20 cellular contexts compared by ENCODE assay signal in the genomic region with DNA sequence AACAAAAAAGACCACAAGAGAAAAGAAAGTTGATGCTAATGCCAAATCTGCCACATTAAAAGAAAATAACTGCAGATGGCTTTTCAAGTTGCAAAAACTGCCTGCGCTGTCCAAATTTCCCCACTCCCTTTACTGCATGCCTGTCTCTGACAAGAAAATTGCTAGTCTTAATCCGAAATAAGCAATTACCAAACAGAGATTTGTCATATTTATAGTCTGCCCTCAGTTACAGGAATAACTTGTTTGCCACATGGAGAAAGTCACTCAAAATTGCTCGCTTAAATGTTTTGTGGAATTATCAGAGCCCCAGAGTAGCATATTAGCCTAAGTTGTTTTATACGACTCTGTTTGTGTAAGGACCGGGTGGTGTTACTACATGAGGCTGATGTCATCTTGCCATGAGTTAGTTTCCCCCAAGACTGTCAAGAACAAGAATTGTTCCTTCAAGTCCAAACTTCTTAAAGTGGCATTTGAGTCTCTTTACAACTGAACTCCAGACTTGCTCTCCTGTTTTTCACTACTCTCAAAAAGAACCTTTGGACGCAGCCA.
DNase-seq lines count a peak whose midpoint lies in the region; ATAC-seq, FAIRE-seq and TF ChIP-seq lines count a peak whose summit lies in the region.
"Had no signal": no experiment of that assay in that cellular context is flagged by ENCODE, and none has a peak within 500 bp of the region (broad histone marks: within the 10 kb centered on the region; RNA-seq: fewer than 3 reads in every experiment).

No MANE protein-coding gene starts in this region.

- H2BK12ac ChIP-seq in H1 (ENCODE audit: low read depth, low read length), result no peak overlapping the region

- H3K4me2 ChIP-seq in H1 (ENCODE audit: insufficient read depth in 1 of 2, low read depth in 2 of 2, low read length in 2 of 2) (peak overlapping the region in 1 of 2 experiments; percentile 17; a peak in 1 of 4 replicates), smooth muscle cell (peak overlapping the region; percentile 48)
- H3K4me2 ChIP-seq: A549 had no signal

- 89% methylated on average over 6 of the region's 6 CpGs; no CpG with 5 or more reads in 1 of the 2 experiments for WGBS in H1 (ENCODE audit: extremely low coverage in 1 of 2, insufficient coverage in 1 of 2, insufficient read length in 1 of 2, insufficient replicate concordance in 2 of 2, low coverage in 1 of 2, low lambda C conversion rate in 2 of 2, missing lambda C conversion rate in 1 of 2), 2 experiments
- 26% methylated on average over 6 of the region's 6 CpGs for WGBS in smooth muscle cell (ENCODE audit: low lambda C conversion rate)

- no peak overlapping the region for H2BK5ac ChIP-seq in H1 (ENCODE audit: low read depth, low read length)

- no peak for TF ChIP-seq RAD21 in H1 (IDR thresholded peaks at IDR 0.05 in 1 of 2, conservative IDR thresholded peaks at IDR 0.05 in 1 of 2; ENCODE audit: low read depth in 2 of 2, low read length in 2 of 2)

- TF ChIP-seq CTCF in H1 (IDR thresholded peaks at IDR 0.05; ENCODE audit: control extremely low read depth in 1 of 3, insufficient read depth in 1 of 3, low read depth in 1 of 3, low read length in 3 of 3), result no peak
- TF ChIP-seq CTCF in smooth muscle cell (IDR thresholded peaks at IDR 0.05; ENCODE audit: borderline replicate concordance, insufficient read depth, poor library complexity, severe bottlenecking), result no peak

- H3K9ac ChIP-seq in H1 (replicated peaks in 1 of 4; ENCODE audit: extremely low read depth in 1 of 4, low read depth in 3 of 4, low read length in 3 of 4), result no peak overlapping the region
- H3K9ac ChIP-seq in smooth muscle cell (ENCODE audit: low read depth), result no peak overlapping the region

- no peak overlapping the region for H3K18ac ChIP-seq in H1 (ENCODE audit: extremely low read depth, low read length)

- ATAC-seq in activated CD8-positive, alpha-beta T cell treated with anti-CD3 and anti-CD28 coated beads, Interleukin-2, amount 10 ng/mL, durations not matched to agents 7 days and 5 days, result no peak
- no peak for ATAC-seq in HG03045 (IDR thresholded peaks at IDR 0.05; ENCODE audit: unreplicated experiment)
- ATAC-seq: A549 had no signal

- no peak overlapping the region for H4K8ac ChIP-seq in H1 (ENCODE audit: extremely low read depth, insufficient read depth, low read length)

- no peak overlapping the region for H4K5ac ChIP-seq in H1 (ENCODE audit: insufficient read length, low read depth, low read length)

- H3K4me1 ChIP-seq in H1 (replicated peaks in 1 of 4; ENCODE audit: control insufficient read depth in 3 of 4, insufficient read depth in 4 of 4, low read length in 3 of 4) (peaks cover 0 to 6% (median 0%) of the 10 kb centered on the region in 4 experiments; a peak in 2 of 7 replicates), smooth muscle cell (ENCODE audit: low read depth) (no peaks in the 10 kb centered on the region), SJCRH30 (no peaks in the 10 kb centered on the region)
- H3K4me1 ChIP-seq: A549, BE2C had no signal

- no peak overlapping the region for H3K14ac ChIP-seq in H1 (ENCODE audit: insufficient read length)

- no peak for TF ChIP-seq POLR2A in H1 (IDR thresholded peaks at IDR 0.05; ENCODE audit: control extremely low read depth in 1 of 2, low read depth in 2 of 2, low read length in 2 of 2)

- no peaks in the 10 kb centered on the region for H3K23me2 ChIP-seq in H1 (ENCODE audit: low read depth, low read length)

- H2AK5ac ChIP-seq in H1 (ENCODE audit: low read depth, low read length), result no peak overlapping the region

- H3K4me3 ChIP-seq in H1 (ENCODE audit: extremely low read depth in 1 of 4, insufficient read depth in 2 of 4, low read depth in 3 of 4, low read length in 4 of 4) (no peak overlapping the region), smooth muscle cell (no peak overlapping the region), SJCRH30 (no peak overlapping the region)
- H3K4me3 ChIP-seq: A549 had no signal

- no peaks in the 10 kb centered on the region for H3K79me1 ChIP-seq in H1 (ENCODE audit: low read depth, low read length)

- no peaks in the 10 kb centered on the region for H3K36me3 ChIP-seq in H1 (ENCODE audit: control insufficient read depth in 2 of 4, insufficient read depth in 4 of 4, low read length in 3 of 4)
- H3K36me3 ChIP-seq in smooth muscle cell (ENCODE audit: low read depth), result no peaks in the 10 kb centered on the region
- no peaks in the 10 kb centered on the region for H3K36me3 ChIP-seq in SJCRH30
- H3K36me3 ChIP-seq: BE2C had no signal

- no peaks in the 10 kb centered on the region for H3K27me3 ChIP-seq in H1 (replicated peaks in 1 of 4; ENCODE audit: control insufficient read depth in 3 of 4, extremely low read depth in 1 of 4, insufficient read depth in 3 of 4, low read length in 3 of 4)
- H3K27me3 ChIP-seq in smooth muscle cell (ENCODE audit: low read depth), result no peaks in the 10 kb centered on the region
- no peaks in the 10 kb centered on the region; the same call in 1 of the 2 replicates for H3K27me3 ChIP-seq in SJCRH30

- H3K79me2 ChIP-seq in H1 (ENCODE audit: control insufficient read depth in 1 of 2, insufficient read depth in 2 of 2, low read length in 2 of 2), result no peaks in the 10 kb centered on the region
- H3K79me2 ChIP-seq in smooth muscle cell (ENCODE audit: low read depth), result no peaks in the 10 kb centered on the region

- no peaks in the 10 kb centered on the region for H3K9me3 Mint-ChIP-seq in activated CD8-positive, alpha-beta T cell treated with anti-CD3 and anti-CD28 coated beads, Interleukin-2, amount 10 ng/mL, durations not matched to agents 7 days and 5 days (ENCODE audit: insufficient read depth)

- H3K4ac ChIP-seq in H1 (replicated peaks; ENCODE audit: insufficient read length, low read depth, low read length), result no peak overlapping the region

- H3K56ac ChIP-seq in H1 (replicated peaks; ENCODE audit: insufficient read length, low read depth, low read length), result no peak overlapping the region

- no peak overlapping the region for H2BK20ac ChIP-seq in H1 (ENCODE audit: low read length)

- H3K4me3 Mint-ChIP-seq in activated CD8-positive, alpha-beta T cell treated with anti-CD3 and anti-CD28 coated beads, Interleukin-2, amount 10 ng/mL, durations not matched to agents 7 days and 5 days, result no peak overlapping the region
- H3K4me3 Mint-ChIP-seq: CD4-positive, alpha-beta memory T cell had no signal

- H3K27me3 Mint-ChIP-seq in activated CD8-positive, alpha-beta T cell treated with anti-CD3 and anti-CD28 coated beads, Interleukin-2, amount 10 ng/mL, durations not matched to agents 7 days and 5 days (ENCODE audit: low read depth), result no peaks in the 10 kb centered on the region

- H2AFZ ChIP-seq in H1 (ENCODE audit: low read length), result 0 out of 2 replicates have a peak overlapping the region, but pooled peaks have one; percentile 19
- no peak overlapping the region for H2AFZ ChIP-seq in smooth muscle cell (ENCODE audit: low read depth)

- H2BK15ac ChIP-seq in H1 (ENCODE audit: low read length), result no peak overlapping the region

- no peaks in the 10 kb centered on the region for H3K36me3 Mint-ChIP-seq in activated CD8-positive, alpha-beta T cell treated with anti-CD3 and anti-CD28 coated beads, Interleukin-2, amount 10 ng/mL, durations not matched to agents 7 days and 5 days (ENCODE audit: low read depth)
- H3K36me3 Mint-ChIP-seq: CD4-positive, alpha-beta memory T cell had no signal

- H3K27ac Mint-ChIP-seq in activated CD8-positive, alpha-beta T cell treated with anti-CD3 and anti-CD28 coated beads, Interleukin-2, amount 10 ng/mL, durations not matched to agents 7 days and 5 days, result no peak overlapping the region
- H3K27ac Mint-ChIP-seq: CD4-positive, alpha-beta memory T cell had no signal

- H4K20me1 ChIP-seq in H1 (replicated peaks in 1 of 2; ENCODE audit: control insufficient read depth in 1 of 2, insufficient read depth in 2 of 2, low read length in 2 of 2) (no peaks in the 10 kb centered on the region), smooth muscle cell (ENCODE audit: low read depth) (no peaks in the 10 kb centered on the region)

- DNase-seq in HEK293T (ENCODE audit: extremely low spot score) (no peak), H1 (ENCODE audit: low read depth in 1 of 2, low spot score in 2 of 2) (no peak), smooth muscle cell (lab: John Stamatoyannopoulos, UW; ENCODE audit: unreplicated experiment) (no peak), SJCRH30 (no peak)
- no peak for DNase-seq in activated CD8-positive, alpha-beta T cell treated with anti-CD3 and anti-CD28 coated beads, Interleukin-2, amount 10 ng/mL, durations not matched to agents 7 days and 5 days
- no peak for DNase-seq in stimulated activated CD4-positive, alpha-beta T cell treated with anti-CD3 and anti-CD28 coated beads, Interleukin-2, amount 100 ng/mL, for 24 hours
- DNase-seq: BE2C; CD4-positive, alpha-beta memory T cell; DMS153; DMS79 treated with DMSO at 0.1 percent for 48 hours; EL; H7 had no signal

- POLR2A ChIA-PET in HEK293T (lab: Yijun Ruan, JAX) (no interaction called here), H1 (lab: Charles Lee; ENCODE audit: partially characterized antibody) (no interaction called here)
- POLR2A ChIA-PET in activated CD8-positive, alpha-beta T cell treated with anti-CD3 and anti-CD28 coated beads, Interleukin-2, amount 10 ng/mL, durations not matched to agents 7 days and 5 days (lab: Charles Lee), result no interaction called here

- H3K4me1 Mint-ChIP-seq in activated CD8-positive, alpha-beta T cell treated with anti-CD3 and anti-CD28 coated beads, Interleukin-2, amount 10 ng/mL, durations not matched to agents 7 days and 5 days (ENCODE audit: low read depth), result no peaks in the 10 kb centered on the region
- H3K4me1 Mint-ChIP-seq: CD4-positive, alpha-beta memory T cell had no signal

- H3K9me3 ChIP-seq in H1 (ENCODE audit: insufficient read depth in 2 of 2, low read depth in 1 of 2, low read length in 1 of 2) (no peaks in the 10 kb centered on the region), smooth muscle cell (replicated peaks; ENCODE audit: low read depth) (no peaks in the 10 kb centered on the region), SJCRH30 (replicated peaks) (no peaks in the 10 kb centered on the region)
- H3K9me3 ChIP-seq: A549, BE2C had no signal

- H2BK120ac ChIP-seq in H1 (replicated peaks; ENCODE audit: low read depth, low read length), result no peak overlapping the region

- TF ChIP-seq EP300 in H1 (IDR thresholded peaks at IDR 0.05; ENCODE audit: borderline replicate concordance in 1 of 2, low read depth in 2 of 2, low read length in 2 of 2), result no peak

- H3K23ac ChIP-seq in H1 (ENCODE audit: insufficient read length), result no peak overlapping the region

- H4K91ac ChIP-seq in H1 (replicated peaks; ENCODE audit: insufficient read length, low read length), result no peak overlapping the region

- no peak for FAIRE-seq in H1 (lab: Jason Lieb, UNC)
- FAIRE-seq: A549, D721Med, G401.6, GM12891, GM19239 had no signal

- H3F3A ChIP-seq in smooth muscle cell (ENCODE audit: low read depth), result peaks cover 10% of the 10 kb centered on the region

- CTCF ChIA-PET in HEK293T (lab: Yijun Ruan, JAX), result no interaction called here
- CTCF ChIA-PET in H1 (lab: Charles Lee; ENCODE audit: partially characterized antibody), result no interaction called here
- CTCF ChIA-PET in activated CD8-positive, alpha-beta T cell treated with anti-CD3 and anti-CD28 coated beads, Interleukin-2, amount 10 ng/mL, durations not matched to agents 7 days and 5 days (lab: Charles Lee), result no interaction called here

- no peak overlapping the region for H3K27ac ChIP-seq in H1 (ENCODE audit: low read depth, low read length)
- H3K27ac ChIP-seq in smooth muscle cell (ENCODE audit: low read depth), result peak overlapping the region; percentile 74
- H3K27ac ChIP-seq in SJCRH30, result no peak overlapping the region
- H3K27ac ChIP-seq: A549, C4-2B, HL-60 had no signal
